Comparison of ENCODE assay signal across 10 cellular contexts in genomic region chr3:141114816-141115458, GRCh38.
A peak's percentile ranks its signal among the peaks of the same experiment; 100 is the strongest.
DNase-seq lines count a peak whose midpoint lies in the region; ATAC-seq and TF ChIP-seq lines count a peak whose summit lies in the region.
"Had no signal": no experiment of that assay in that cellular context is flagged by ENCODE, and none has a peak within 500 bp of the region (broad histone marks: within the 10 kb centered on the region; RNA-seq: fewer than 3 reads in every experiment).

No MANE protein-coding gene starts in this region.

- no peak overlapping the region for H3K4me3 ChIP-seq in Panc1 (ENCODE audit: low read depth in 2 of 2, low read length in 2 of 2)

- CTCF ChIA-PET in Panc1 (lab: Charles Lee), result interaction anchor here (0.7 to 1.0 kb wide), 2 partner anchors 11 to 114 kb away, joined by 3 read pairs; no protein-coding TSS in a partner anchor

- H3K36me3 ChIP-seq in Panc1 (ENCODE audit: control insufficient read depth, insufficient read depth, low read length), result no peaks in the 10 kb centered on the region

- peak; percentile 83; the same call in 1 of the 2 replicates for ATAC-seq in Panc1
- ATAC-seq in foreskin keratinocyte, result peak; percentile 55
- peak; percentile 78 for ATAC-seq in sciatic nerve
- ATAC-seq in HG03342 (IDR thresholded peaks at IDR 0.05; ENCODE audit: unreplicated experiment), result no peak

- H3K27ac ChIP-seq in Panc1 (ENCODE audit: low read length), result no peak overlapping the region
- no peak overlapping the region for H3K27ac ChIP-seq in foreskin keratinocyte

- H3K9me3 ChIP-seq in Panc1 (ENCODE audit: control insufficient read depth, insufficient read depth, low read depth, low read length), result no peaks in the 10 kb centered on the region

- H3K4me1 ChIP-seq in Panc1 (ENCODE audit: control insufficient read depth, insufficient read depth, low read length) (no peaks in the 10 kb centered on the region), foreskin keratinocyte (no peaks in the 10 kb centered on the region)

- intact Hi-C loops in Panc1 (cut with micrococcal nuclease; ENCODE audit: unreplicated experiment), result no loop called here
- intact Hi-C loops in sciatic nerve (cut with DNase I), result no loop called here

- in situ Hi-C loops in Panc1 (cut with HindIII; ENCODE audit: low pct_unique_long_range_greater_than_20kb, low sequenced_read_pairs), result no loop called here

- no TSS peak for BruUV-seq in Panc1 (replicated peaks; lab: Mats Ljungman, UMichigan)

- no peaks in the 10 kb centered on the region for H3K27me3 ChIP-seq in Panc1 (ENCODE audit: control insufficient read depth, insufficient read depth, low read length)
- peaks cover 6% of the 10 kb centered on the region for H3K27me3 ChIP-seq in foreskin keratinocyte

- DNase-seq in Panc1 (ENCODE audit: low read depth, low spot score) (no peak), foreskin keratinocyte (no peak), sciatic nerve (ENCODE audit: low spot score) (no peak), activated gamma-delta T cell treated with Interleukin-2 at 50 U/mL for 16 hours (no peak), DMS79 treated with DMSO at 0.1 percent for 48 hours (lab: John Stamatoyannopoulos, UW) (no peak)
- no peak for DNase-seq in activated naive CD4-positive, alpha-beta T cell treated with anti-CD3 and anti-CD28 coated beads, Interleukin-2, amount 50 U/mL, for 16 hours
- DNase-seq: activated CD4-positive, CD25-positive, alpha-beta regulatory T cell; NCI-H2171 had no signal

- POLR2A ChIA-PET in Panc1 (lab: Charles Lee), result interaction anchor here (0.6 to 1.1 kb wide), 2 partner anchors 53 to 149 kb away, joined by 7 to 11 read pairs; no protein-coding TSS in a partner anchor

- TF ChIP-seq CTCF in GM12874 (IDR thresholded peaks at IDR 0.05; ENCODE audit: insufficient read depth, low read depth, low read length) (peak; percentile 38; the same call in 1 of the 2 replicates), Panc1 (IDR thresholded peaks at IDR 0.05) (peak; percentile 70), foreskin keratinocyte (conservative IDR thresholded peaks at IDR 0.05) (peak; percentile 24)
